ENCODE assay signal across 1 cellular context in genomic region chr10:92894081-92894480, GRCh38.
TF ChIP-seq lines count a peak whose summit lies in the region.

No MANE protein-coding gene starts in this region.

TF ChIP-seq in GM23338, 12 proteins besides CTCF, POLR2A, EP300 and RAD21 (continued from another document):
- no peak for TF ChIP-seq ETS1 (IDR thresholded peaks at IDR 0.05)
